Comparison of ENCODE assay signal across 12 cellular contexts in genomic region chr17:60163108-60163784, GRCh38. TPM values are rescaled to one million over a fixed set of nuclear protein-coding genes. Genes with fewer than 3 reads are reported as not detected.
A peak's percentile ranks its signal among the peaks of the same experiment; 100 is the strongest.
DNase-seq lines count a peak whose midpoint lies in the region; ATAC-seq and TF ChIP-seq lines count a peak whose summit lies in the region.
"Had no signal": no experiment of that assay in that cellular context is flagged by ENCODE, and none has a peak within 500 bp of the region (broad histone marks: within the 10 kb centered on the region; RNA-seq: fewer than 3 reads in every experiment).

No MANE protein-coding gene starts in this region.

- intact Hi-C loops in heart right ventricle (cut with DNase I) (no loop called here), Right ventricle myocardium inferior (cut with DNase I) (no loop called here), Panc1 (cut with micrococcal nuclease; ENCODE audit: unreplicated experiment) (no loop called here), aorta (cut with DNase I) (no loop called here)

- H3K4me3 ChIP-seq in heart right ventricle, result no peak overlapping the region
- no peak overlapping the region for H3K4me3 ChIP-seq in Panc1 (ENCODE audit: low read depth in 2 of 2, low read length in 2 of 2)
- no peak overlapping the region for H3K4me3 ChIP-seq in aorta (ENCODE audit: low read length in 2 of 2)
- H3K4me3 ChIP-seq: adrenal gland had no signal

- BruUV-seq in Panc1 (replicated peaks; lab: Mats Ljungman, UMichigan), result no TSS peak

- H3K27me3 ChIP-seq in heart right ventricle (peaks cover 0 to 36% (median 5%) of the 10 kb centered on the region in 7 donors), Panc1 (ENCODE audit: control insufficient read depth, insufficient read depth, low read length) (no peaks in the 10 kb centered on the region), aorta (ENCODE audit: control insufficient read depth in 1 of 2, insufficient read depth in 2 of 2, low read length in 1 of 2) (no peaks in the 10 kb centered on the region)
- H3K27me3 ChIP-seq: adrenal gland had no signal

- ATAC-seq in heart right ventricle (peak; percentile 41 to 84 (median 70)), Right ventricle myocardium inferior (no peak), Panc1 (peak; percentile 33; the same call in 1 of the 2 replicates), aorta (ENCODE audit: low FRiP score) (peak; percentile 19), HG03139 (IDR thresholded peaks at IDR 0.05; ENCODE audit: unreplicated experiment) (no peak)

- WGBS in heart right ventricle, 2 donors, result 40 to 41% methylated on average over 20 of the region's 20 CpGs
- WGBS in aorta, 2 donors, result 45 to 55% methylated on average over 20 of the region's 20 CpGs

- H3K36me3 ChIP-seq in heart right ventricle (no peaks in the 10 kb centered on the region), Panc1 (ENCODE audit: control insufficient read depth, insufficient read depth, low read length) (no peaks in the 10 kb centered on the region), aorta (ENCODE audit: control insufficient read depth in 1 of 2, insufficient read depth in 2 of 2, low read length in 1 of 2) (no peaks in the 10 kb centered on the region)
- H3K36me3 ChIP-seq: adrenal gland had no signal

- peak in 4 of 9 donors; percentile 12 to 34 (median 20) for TF ChIP-seq CTCF in heart right ventricle (IDR thresholded peaks at IDR 0.05)
- TF ChIP-seq CTCF in Panc1 (IDR thresholded peaks at IDR 0.05), result peak; percentile 55; the same call in 1 of the 2 replicates

- peak in 1 of 2 donors; percentile 56 for DNase-seq in heart right ventricle
- no peak for DNase-seq in Right ventricle myocardium inferior (ENCODE audit: missing footprints)
- no peak for DNase-seq in Panc1 (ENCODE audit: low read depth, low spot score)
- DNase-seq in iPS-NIHi7 (ENCODE audit: extremely low spot score), result peak; percentile 41
- no peak for DNase-seq in aorta
- no peak for DNase-seq in NCI-H187 treated with DMSO at 0.1 percent for 48 hours (lab: John Stamatoyannopoulos, UW)
- no peak for DNase-seq in activated CD4-positive, CD25-positive, alpha-beta regulatory T cell treated with anti-CD3 and anti-CD28 coated beads, Interleukin-2, amount 50 U/mL, for 72 hours
- DNase-seq: activated CD4-positive, alpha-beta T cell treated with anti-CD3 and anti-CD28 coated beads, Interleukin-2, amount 50 U/mL, for 48 hours; C1 segment of cervical spinal cord; NCI-H1105 treated with DMSO at 0.1 percent for 48 hours had no signal

- H3K27ac ChIP-seq in heart right ventricle, result peak overlapping the region in 9 of 10 donors; percentile 35 to 75 (median 56)
- H3K27ac ChIP-seq in Panc1 (ENCODE audit: low read length), result peak overlapping the region; percentile 20; the same call in 1 of the 2 replicates
- H3K27ac ChIP-seq in aorta (ENCODE audit: low read depth in 1 of 2, low read length in 2 of 2), result no peak overlapping the region

- peaks cover 0 to 66% (median 56%) of the 10 kb centered on the region in 9 donors for H3K4me1 ChIP-seq in heart right ventricle
- H3K4me1 ChIP-seq in Panc1 (ENCODE audit: control insufficient read depth, insufficient read depth, low read length), result peaks cover 23% of the 10 kb centered on the region
- H3K4me1 ChIP-seq in aorta (ENCODE audit: control insufficient read depth in 1 of 2, insufficient read depth in 2 of 2, low read length in 2 of 2), result no peaks in the 10 kb centered on the region
- H3K4me1 ChIP-seq: adrenal gland had no signal

- no peaks in the 10 kb centered on the region for H3K9me3 ChIP-seq in heart right ventricle
- no peaks in the 10 kb centered on the region for H3K9me3 ChIP-seq in Panc1 (ENCODE audit: control insufficient read depth, insufficient read depth, low read depth, low read length)
- H3K9me3 ChIP-seq in aorta (ENCODE audit: control insufficient read depth, low read length), result no peaks in the 10 kb centered on the region
- H3K9me3 ChIP-seq: adrenal gland had no signal

- POLR2A ChIA-PET in Panc1 (lab: Charles Lee), result no interaction called here

- CTCF ChIA-PET in Panc1 (lab: Charles Lee), result no interaction called here

- in situ Hi-C loops in Panc1 (cut with HindIII; ENCODE audit: low pct_unique_long_range_greater_than_20kb, low sequenced_read_pairs), result no loop called here

RNA-seq across cellular contexts. Expression of gene CA4, which starts 13.5 kb away (rescaled TPM):
- total RNA-seq in heart right ventricle (10 to 100 TPM in 7 of 10 donors, 1 to 10 TPM in 3; 5.7 to 35.1 (median 14.4) TPM), Right ventricle myocardium inferior (13.4 TPM), Panc1 (2021; ENCODE audit: unreplicated experiment) (1.4 TPM), aorta (1 to 10 TPM; 1.6 to 6.5 TPM)
- polyA plus RNA-seq in heart right ventricle (10 to 100 TPM; 38.6 to 57.8 TPM), aorta (10 to 100 TPM in 1 of 2 donors, under 1 TPM in 1; 0.31 to 10.5 TPM)
- polyA plus RNA-seq in Panc1 (2012; ENCODE audit: insufficient read length), result 4.9 TPM

Comparison
In these comparisons a context has a peak if more than half of its experiments do, and no peak if none do; other contexts are left out.
1. ATAC-seq: peak in heart right ventricle (8 of 8), Panc1 (single experiment) and aorta (single experiment); none in Right ventricle myocardium inferior (single experiment) and HG03139 (single experiment).
2. H3K27ac ChIP-seq: peak in heart right ventricle (9 of 10) and Panc1 (single experiment); none in aorta (0 of 2).